In genomic region chr5:179657302-179658178, GRCh38 we compare ENCODE assay signal across 11 cellular contexts. TPM values are rescaled to one million over a fixed set of nuclear protein-coding genes. Genes with fewer than 3 reads are reported as not detected.
DNase-seq lines count a peak whose midpoint lies in the region; ATAC-seq, FAIRE-seq and TF ChIP-seq lines count a peak whose summit lies in the region.
"Not testable (repeated sequence)": the region's sequence is repeated elsewhere in the genome, so short reads cannot be mapped to it uniquely, and the experiment has no call there.
"Had no signal": no experiment of that assay in that cellular context is flagged by ENCODE, and none has a peak within 500 bp of the region (broad histone marks: within the 10 kb centered on the region; RNA-seq: fewer than 3 reads in every experiment).

No MANE protein-coding gene starts in this region.

- not testable (repeated sequence) for TF ChIP-seq EP300 in stomach (IDR thresholded peaks at IDR 0.05)

- TF ChIP-seq POLR2A in stomach (IDR thresholded peaks at IDR 0.05) = not testable (repeated sequence)

- H3K27me3 ChIP-seq in stomach = not testable (repeated sequence)

- POLR2A ChIA-PET in activated CD4-positive, alpha-beta T cell treated with anti-CD3 and anti-CD28 coated beads for 36 hours (lab: Charles Lee) = not testable (repeated sequence)

- peak; percentile 89 for FAIRE-seq in GM18507 (lab: Jason Lieb, UNC)

- CTCF ChIA-PET in activated CD4-positive, alpha-beta T cell treated with anti-CD3 and anti-CD28 coated beads for 36 hours (lab: Charles Lee) = not testable (repeated sequence)

- DNase-seq in GM18507 (ENCODE audit: extremely low spot score, insufficient read length, low read depth); activated CD4-positive, alpha-beta T cell treated with anti-CD3 and anti-CD28 coated beads for 36 hours; choroid plexus epithelial cell (ENCODE audit: low read depth): not testable (repeated sequence)
- DNase-seq in naive B cell (peak; percentile 29), stomach (peak; percentile 36)

- H3K4me1 ChIP-seq in stomach = peaks cover 0 to 13% (median 11%) of the 10 kb centered on the region in 4 donors

- not testable (repeated sequence) for H3K27ac Mint-ChIP-seq in activated CD4-positive, alpha-beta T cell treated with anti-CD3 and anti-CD28 coated beads for 36 hours; naive B cell

- 18 to 94% (median 25%) methylated on average over 2 to 12 of the region's 50 CpGs for WGBS in stomach, 5 donors

- not testable (repeated sequence) for H3K36me3 ChIP-seq in stomach

- H3K27me3 Mint-ChIP-seq in activated CD4-positive, alpha-beta T cell treated with anti-CD3 and anti-CD28 coated beads for 36 hours; naive B cell: not testable (repeated sequence)

- H3K4me3 ChIP-seq in choroid plexus epithelial cell (ENCODE audit: low read depth, low read length) (peak overlapping the region; percentile 34), stomach (peak overlapping the region in 1 of 4 donors; percentile 22)

- not testable (repeated sequence) for TF ChIP-seq CTCF in choroid plexus epithelial cell (conservative IDR thresholded peaks at IDR 0.05; ENCODE audit: low read depth, low read length); stomach (IDR thresholded peaks at IDR 0.05)

- H3K36me3 Mint-ChIP-seq in activated CD4-positive, alpha-beta T cell treated with anti-CD3 and anti-CD28 coated beads for 36 hours (ENCODE audit: low read depth); naive B cell: not testable (repeated sequence)

- peak; percentile 59 for ATAC-seq in GM19468 (IDR thresholded peaks at IDR 0.05; ENCODE audit: extremely low read depth, unreplicated experiment)
- peak; percentile 79 for ATAC-seq in HG02763 (IDR thresholded peaks at IDR 0.05; ENCODE audit: unreplicated experiment)
- ATAC-seq in HG03378 (IDR thresholded peaks at IDR 0.05; ENCODE audit: unreplicated experiment) = peak; percentile 70
- ATAC-seq in activated CD4-positive, alpha-beta T cell treated with anti-CD3 and anti-CD28 coated beads for 36 hours = peak; percentile 95
- peak; percentile 94 to 95 for ATAC-seq in naive B cell (ENCODE audit: low read depth in 2 of 2)

- H3K9me3 ChIP-seq in stomach = not testable (repeated sequence)

- intact Hi-C loops in activated CD4-positive, alpha-beta T cell treated with anti-CD3 and anti-CD28 coated beads for 36 hours (cut with DNase I, micrococcal nuclease) = loop anchor here in 1 of 2 experiments (2.0 kb wide), 3 partner anchors 19 to 139 kb away; partner anchors contain the start of gene MAML1
- intact Hi-C loops in stomach (cut with DNase I; ENCODE audit: low total_unique reads) = not testable (repeated sequence)

- H3K4me1 Mint-ChIP-seq in activated CD4-positive, alpha-beta T cell treated with anti-CD3 and anti-CD28 coated beads for 36 hours; naive B cell: not testable (repeated sequence)

- H3K9me3 Mint-ChIP-seq in activated CD4-positive, alpha-beta T cell treated with anti-CD3 and anti-CD28 coated beads for 36 hours (ENCODE audit: low read depth); naive B cell: not testable (repeated sequence)

- not testable (repeated sequence) for H3K27ac ChIP-seq in stomach

- not testable (repeated sequence) for H3K4me3 Mint-ChIP-seq in activated CD4-positive, alpha-beta T cell treated with anti-CD3 and anti-CD28 coated beads for 36 hours
- H3K4me3 Mint-ChIP-seq in naive B cell = peak overlapping the region in 4 of 8 donors; percentile 42 to 88 (median 80)

RNA-seq across cellular contexts. Expression of gene CBY3, which starts 23.3 kb away (rescaled TPM):
- under 1 TPM; 0.40 to 0.71 TPM for total RNA-seq in activated CD4-positive, alpha-beta T cell treated with anti-CD3 and anti-CD28 coated beads for 36 hours
- polyA plus RNA-seq in naive B cell (ENCODE audit: low read depth in 6 of 6) (under 1 TPM in 1 of 6 donors, not detected in 5; 0.39 TPM), stomach (under 1 TPM in 1 of 3 donors, not detected in 2; 0.15 TPM)
- total RNA-seq in stomach = not detected
- total RNA-seq: GM23248, right atrium auricular region, urinary bladder had no signal

RNA-seq across cellular contexts. Expression of gene HNRNPH1, which starts 34.1 kb away (rescaled TPM):
- 100 to 1,000 TPM; 634 to 659 TPM for total RNA-seq in activated CD4-positive, alpha-beta T cell treated with anti-CD3 and anti-CD28 coated beads for 36 hours
- polyA plus RNA-seq in naive B cell (ENCODE audit: low read depth in 6 of 6) (100 to 1,000 TPM in 4 of 6 donors, 10 to 100 TPM in 2; 21.4 to 139 (median 111) TPM), stomach (100 to 1,000 TPM in 2 of 3 donors, 10 to 100 TPM in 1; 87.5 to 193 (median 106) TPM)
- total RNA-seq in stomach = 1,000 to 10,000 TPM in 1 of 5 donors, 100 to 1,000 TPM in 4; 468 to 1,215 (median 732) TPM

RNA-seq across cellular contexts. Expression of gene CANX, which starts 41.2 kb away (rescaled TPM):
- total RNA-seq in activated CD4-positive, alpha-beta T cell treated with anti-CD3 and anti-CD28 coated beads for 36 hours = 100 to 1,000 TPM; 472 to 554 TPM
- polyA plus RNA-seq in naive B cell (ENCODE audit: low read depth in 6 of 6) (100 to 1,000 TPM; 170 to 216 (median 197) TPM), stomach (100 to 1,000 TPM in 1 of 3 donors, 10 to 100 TPM in 2; 81.7 to 100 (median 86.4) TPM)
- 100 to 1,000 TPM; 142 to 638 (median 342) TPM for total RNA-seq in stomach
